In the genomic region with DNA sequence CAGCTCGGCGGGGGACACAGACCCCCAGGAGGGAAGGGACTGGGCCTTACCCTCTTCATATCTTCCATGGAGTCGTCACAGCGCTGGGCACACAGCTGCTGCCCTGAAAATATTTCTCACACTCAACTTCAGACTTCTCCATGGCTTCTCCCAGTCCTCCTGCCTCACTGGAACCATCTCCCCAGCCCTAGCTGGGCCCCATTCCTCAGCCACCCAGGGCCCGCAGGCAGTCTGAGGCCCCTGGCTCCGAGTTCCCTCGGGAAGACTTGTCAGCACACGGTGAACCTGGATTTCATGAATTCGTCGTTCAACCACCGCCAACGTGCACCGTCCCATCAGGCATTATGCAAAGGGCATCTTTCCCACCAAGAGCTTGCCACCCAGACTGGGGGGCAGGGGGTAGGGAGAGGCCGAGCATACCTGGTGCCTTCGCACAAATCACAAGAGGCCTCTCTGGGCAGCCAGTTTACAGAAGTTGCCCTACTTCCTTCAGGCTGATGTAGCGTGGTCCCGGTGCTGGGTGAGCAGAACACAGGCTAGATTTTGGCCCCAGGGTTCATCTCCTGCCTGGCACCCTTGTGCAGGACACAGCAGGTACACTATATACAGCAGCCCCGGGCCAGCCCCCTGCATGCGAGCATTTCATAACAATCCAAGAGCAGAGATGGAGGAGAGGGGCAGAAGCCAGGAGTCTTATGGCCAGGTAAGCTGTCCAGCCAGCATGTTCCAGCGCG, we compare ENCODE assay signal across 19 cellular contexts. TPM values are rescaled to one million over a fixed set of nuclear protein-coding genes. Genes with fewer than 3 reads are reported as not detected.
DNase-seq lines count a peak whose midpoint lies in the region; ATAC-seq and TF ChIP-seq lines count a peak whose summit lies in the region.
"Had no signal": no experiment of that assay in that cellular context is flagged by ENCODE, and none has a peak within 500 bp of the region (broad histone marks: within the 10 kb centered on the region; RNA-seq: fewer than 3 reads in every experiment).

No MANE protein-coding gene starts in this region.

- H3K27me3 Mint-ChIP-seq in HFFc6 (ENCODE audit: insufficient read depth) (peaks cover 1% of the 10 kb centered on the region; the same call in 1 of the 2 replicates), nephron progenitor cell (ENCODE audit: low read depth, poor library complexity) (peaks cover 6% of the 10 kb centered on the region)

- TF ChIP-seq CTCF in HFFc6 (IDR thresholded peaks at IDR 0.05) (no peak), coronary artery (IDR thresholded peaks at IDR 0.05) (no peak), nephron progenitor cell (IDR thresholded peaks at IDR 0.05) (no peak), thyroid gland (IDR thresholded peaks at IDR 0.05) (no peak)

- intact Hi-C loops in thyroid gland (cut with DNase I), result no loop called here

- no peak for DNase-seq in HFFc6
- no peak for DNase-seq in coronary artery (ENCODE audit: low spot score)
- DNase-seq in nephron progenitor cell, result no peak
- no peak for DNase-seq in thyroid gland
- no peak for DNase-seq in NCI-H187 treated with DMSO at 0.1 percent for 48 hours (lab: John Stamatoyannopoulos, UW)
- DNase-seq: activated CD4-positive, alpha-beta T cell treated with anti-CD3 and anti-CD28 coated beads for 48 hours; activated CD8-positive, alpha-beta memory T cell treated with anti-CD3 and anti-CD28 coated beads, Interleukin-2, amount 50 U/mL, for 48 hours; activated gamma-delta T cell; amniotic stem cell; COR-L47; foreskin melanocyte; left ventricle myocardium superior; OCI-M1; stimulated activated naive CD8-positive, alpha-beta T cell treated with anti-CD3 and anti-CD28 coated beads, Interleukin-15, Interleukin-2, amounts not matched to agents 100 U/mL and 50 U/mL, for 24 hours had no signal

- TF ChIP-seq POLR2A in thyroid gland (IDR thresholded peaks at IDR 0.05), result no peak

- peaks cover 77 to 85% of the 10 kb centered on the region in 2 donors for H3K4me1 ChIP-seq in thyroid gland

- no peaks in the 10 kb centered on the region for H3K36me3 ChIP-seq in thyroid gland

- H3K27ac Mint-ChIP-seq in HFFc6 (peak overlapping the region; percentile 93), nephron progenitor cell (peak overlapping the region; percentile 71)

- no peaks in the 10 kb centered on the region for H3K9me3 ChIP-seq in thyroid gland

- ATAC-seq in HG03135 (IDR thresholded peaks at IDR 0.05; ENCODE audit: unreplicated experiment), result no peak
- no peak for ATAC-seq in HG02852 (IDR thresholded peaks at IDR 0.05; ENCODE audit: unreplicated experiment)
- ATAC-seq in HG03565 (IDR thresholded peaks at IDR 0.05; ENCODE audit: unreplicated experiment), result no peak
- ATAC-seq: left ventricle myocardium superior; SK-N-SH treated with all-trans-retinoic acid at 6 μM for 48 hours; stimulated activated naive CD8-positive, alpha-beta T cell treated with anti-CD3 and anti-CD28 coated beads, Interleukin-15, Interleukin-2, amounts not matched to agents 100 U/mL and 50 U/mL, for 24 hours had no signal

- H3K4me1 Mint-ChIP-seq in HFFc6 (ENCODE audit: low read depth) (peaks cover 76% of the 10 kb centered on the region), nephron progenitor cell (peaks cover 46% of the 10 kb centered on the region)

- H3K4me3 Mint-ChIP-seq in HFFc6 (no peak overlapping the region), nephron progenitor cell (no peak overlapping the region)
- H3K4me3 Mint-ChIP-seq: IgD-negative memory B cell had no signal

- no peak overlapping the region for H3K4me3 ChIP-seq in coronary artery
- H3K4me3 ChIP-seq in thyroid gland (replicated peaks in 1 of 3), result no peak overlapping the region

- 87 to 89% methylated on average over 21 of the region's 21 CpGs for WGBS in thyroid gland, 2 donors

- H3K36me3 Mint-ChIP-seq in HFFc6 (ENCODE audit: low read depth) (peaks cover 9% of the 10 kb centered on the region; the same call in 1 of the 2 replicates), nephron progenitor cell (ENCODE audit: low read depth) (no peaks in the 10 kb centered on the region)
- H3K36me3 Mint-ChIP-seq: IgD-negative memory B cell had no signal

- no peaks in the 10 kb centered on the region for H3K27me3 ChIP-seq in thyroid gland

- peak overlapping the region; percentile 64 to 93 for H3K27ac ChIP-seq in coronary artery
- peak overlapping the region; percentile 71 to 96 (median 96) for H3K27ac ChIP-seq in thyroid gland

- H3K9me3 Mint-ChIP-seq in HFFc6 (no peaks in the 10 kb centered on the region), nephron progenitor cell (no peaks in the 10 kb centered on the region)
- H3K9me3 Mint-ChIP-seq: IgD-negative memory B cell had no signal

RNA-seq across cellular contexts. Expression of a gene that starts 44.2 kb away (rescaled TPM):
- total RNA-seq in HFFc6 (2021; fragmentation: NEBNext Ultra II Directional; extraction: Animal tissue kit (Norgen Biotek cat#: 25700)), result 100 to 1,000 TPM; 109 to 165 (median 120) TPM
- total RNA-seq in thyroid gland, result 100 to 1,000 TPM in 3 of 4 donors, 10 to 100 TPM in 1; 81.3 to 240 (median 189) TPM
